Comparison of ENCODE assay signal across 1 cellular context in the genomic region with DNA sequence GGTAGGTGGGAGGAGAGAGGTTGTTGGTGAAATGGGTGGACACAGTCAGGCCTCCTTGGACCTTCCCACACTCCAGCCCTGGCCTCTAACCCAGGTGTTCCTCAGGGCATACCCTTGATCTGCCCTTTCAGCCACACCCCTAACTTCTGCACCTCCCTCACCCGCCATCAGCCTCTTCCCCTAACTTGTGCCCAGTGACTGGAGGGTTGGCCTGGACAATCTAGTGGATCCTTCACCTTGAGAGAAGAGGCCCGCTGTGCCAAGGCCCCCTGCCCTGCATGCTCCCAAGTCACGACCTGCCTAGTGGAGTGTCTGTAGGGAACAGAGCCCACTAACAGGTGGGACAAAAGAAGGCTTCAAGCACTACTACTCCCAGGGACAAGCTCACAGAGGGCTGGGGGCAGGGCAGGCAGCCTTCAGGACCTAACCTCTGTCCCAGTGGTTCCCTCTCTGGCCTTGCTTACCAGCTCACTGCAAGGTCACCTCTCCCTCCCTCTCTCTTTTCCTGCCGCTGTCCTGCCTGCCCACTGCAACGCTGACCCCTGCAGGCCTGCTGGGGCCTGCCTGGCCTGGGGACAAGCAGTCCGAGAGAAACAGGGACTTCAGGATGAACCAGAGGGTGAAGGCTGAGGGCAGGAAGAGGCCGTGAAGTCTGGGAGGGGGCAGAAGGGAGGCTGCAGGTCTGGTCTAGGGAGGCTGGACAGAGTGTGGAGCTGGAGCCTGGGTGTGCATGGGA.
TF ChIP-seq lines count a peak whose summit lies in the region.

No MANE protein-coding gene starts in this region.

TF ChIP-seq in HepG2, 621 proteins besides CTCF, POLR2A, EP300 and RAD21 (continued from another document and continues in another):
- TF ChIP-seq, protein P1, sequence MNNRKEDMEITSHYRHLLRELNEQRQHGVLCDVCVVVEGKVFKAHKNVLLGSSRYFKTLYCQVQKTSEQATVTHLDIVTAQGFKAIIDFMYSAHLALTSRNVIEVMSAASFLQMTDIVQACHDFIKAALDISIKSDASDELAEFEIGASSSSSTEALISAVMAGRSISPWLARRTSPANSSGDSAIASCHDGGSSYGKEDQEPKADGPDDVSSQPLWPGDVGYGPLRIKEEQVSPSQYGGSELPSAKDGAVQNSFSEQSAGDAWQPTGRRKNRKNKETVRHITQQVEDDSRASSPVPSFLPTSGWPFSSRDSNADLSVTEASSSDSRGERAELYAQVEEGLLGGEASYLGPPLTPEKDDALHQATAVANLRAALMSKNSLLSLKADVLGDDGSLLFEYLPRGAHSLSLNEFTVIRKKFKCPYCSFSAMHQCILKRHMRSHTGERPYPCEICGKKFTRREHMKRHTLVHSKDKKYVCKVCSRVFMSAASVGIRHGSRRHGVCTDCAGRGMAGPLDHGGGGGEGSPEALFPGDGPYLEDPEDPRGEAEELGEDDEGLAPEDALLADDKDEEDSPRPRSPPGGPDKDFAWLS (CRISPR knock-in tag; IDR thresholded peaks at IDR 0.05; ENCODE audit: borderline replicate concordance) = no peak
- TF ChIP-seq, protein P2, sequence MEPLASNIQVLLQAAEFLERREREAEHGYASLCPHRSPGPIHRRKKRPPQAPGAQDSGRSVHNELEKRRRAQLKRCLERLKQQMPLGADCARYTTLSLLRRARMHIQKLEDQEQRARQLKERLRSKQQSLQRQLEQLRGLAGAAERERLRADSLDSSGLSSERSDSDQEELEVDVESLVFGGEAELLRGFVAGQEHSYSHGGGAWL (CRISPR knock-in tag; IDR thresholded peaks at IDR 0.05) = 0 out of 2 replicates have a peak, but pooled peaks have one; percentile 14
- TF ChIP-seq, protein P3, sequence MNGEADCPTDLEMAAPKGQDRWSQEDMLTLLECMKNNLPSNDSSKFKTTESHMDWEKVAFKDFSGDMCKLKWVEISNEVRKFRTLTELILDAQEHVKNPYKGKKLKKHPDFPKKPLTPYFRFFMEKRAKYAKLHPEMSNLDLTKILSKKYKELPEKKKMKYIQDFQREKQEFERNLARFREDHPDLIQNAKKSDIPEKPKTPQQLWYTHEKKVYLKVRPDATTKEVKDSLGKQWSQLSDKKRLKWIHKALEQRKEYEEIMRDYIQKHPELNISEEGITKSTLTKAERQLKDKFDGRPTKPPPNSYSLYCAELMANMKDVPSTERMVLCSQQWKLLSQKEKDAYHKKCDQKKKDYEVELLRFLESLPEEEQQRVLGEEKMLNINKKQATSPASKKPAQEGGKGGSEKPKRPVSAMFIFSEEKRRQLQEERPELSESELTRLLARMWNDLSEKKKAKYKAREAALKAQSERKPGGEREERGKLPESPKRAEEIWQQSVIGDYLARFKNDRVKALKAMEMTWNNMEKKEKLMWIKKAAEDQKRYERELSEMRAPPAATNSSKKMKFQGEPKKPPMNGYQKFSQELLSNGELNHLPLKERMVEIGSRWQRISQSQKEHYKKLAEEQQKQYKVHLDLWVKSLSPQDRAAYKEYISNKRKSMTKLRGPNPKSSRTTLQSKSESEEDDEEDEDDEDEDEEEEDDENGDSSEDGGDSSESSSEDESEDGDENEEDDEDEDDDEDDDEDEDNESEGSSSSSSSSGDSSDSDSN (CRISPR knock-in tag; IDR thresholded peaks at IDR 0.05) = peak; percentile 69
- TF ChIP-seq, protein P4, sequence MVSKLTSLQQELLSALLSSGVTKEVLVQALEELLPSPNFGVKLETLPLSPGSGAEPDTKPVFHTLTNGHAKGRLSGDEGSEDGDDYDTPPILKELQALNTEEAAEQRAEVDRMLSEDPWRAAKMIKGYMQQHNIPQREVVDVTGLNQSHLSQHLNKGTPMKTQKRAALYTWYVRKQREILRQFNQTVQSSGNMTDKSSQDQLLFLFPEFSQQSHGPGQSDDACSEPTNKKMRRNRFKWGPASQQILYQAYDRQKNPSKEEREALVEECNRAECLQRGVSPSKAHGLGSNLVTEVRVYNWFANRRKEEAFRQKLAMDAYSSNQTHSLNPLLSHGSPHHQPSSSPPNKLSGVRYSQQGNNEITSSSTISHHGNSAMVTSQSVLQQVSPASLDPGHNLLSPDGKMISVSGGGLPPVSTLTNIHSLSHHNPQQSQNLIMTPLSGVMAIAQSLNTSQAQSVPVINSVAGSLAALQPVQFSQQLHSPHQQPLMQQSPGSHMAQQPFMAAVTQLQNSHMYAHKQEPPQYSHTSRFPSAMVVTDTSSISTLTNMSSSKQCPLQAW (CRISPR knock-in tag; IDR thresholded peaks at IDR 0.05) = peak; percentile 90
- TF ChIP-seq FOSL2 (CRISPR knock-in tag; IDR thresholded peaks at IDR 0.05) (peak; percentile 33; the same call in 1 of the 2 replicates), ARHGAP35 (CRISPR knock-in tag; IDR thresholded peaks at IDR 0.05; ENCODE audit: borderline replicate concordance) (peak; percentile 68; the same call in 1 of the 2 replicates), ZNF777 (CRISPR knock-in tag; IDR thresholded peaks at IDR 0.05) (peak; percentile 42; the same call in 1 of the 2 replicates), ZNF709 (CRISPR knock-in tag; IDR thresholded peaks at IDR 0.05) (0 out of 2 replicates have a peak, but pooled peaks have one; percentile 31), SALL1 (CRISPR knock-in tag; IDR thresholded peaks at IDR 0.05) (peak; percentile 94), SAP130 (CRISPR knock-in tag; IDR thresholded peaks at IDR 0.05; ENCODE audit: low read depth) (peak; percentile 80), HDAC2 (CRISPR knock-in tag; IDR thresholded peaks at IDR 0.05) (peak; percentile 77; the same call in 1 of the 2 replicates), CBX5 (CRISPR knock-in tag; IDR thresholded peaks at IDR 0.05; ENCODE audit: borderline replicate concordance) (peak; percentile 51; the same call in 1 of the 2 replicates), POGZ (CRISPR knock-in tag; IDR thresholded peaks at IDR 0.05) (peak; percentile 62), ZNF616 (CRISPR knock-in tag; IDR thresholded peaks at IDR 0.05; ENCODE audit: low read depth) (0 out of 2 replicates have a peak, but pooled peaks have one; percentile 29), ZKSCAN1 (IDR thresholded peaks at IDR 0.05; ENCODE audit: low read length) (no peak), ZFY (CRISPR knock-in tag; IDR thresholded peaks at IDR 0.05) (peak; percentile 56; the same call in 1 of the 2 replicates), NCOA2 (CRISPR knock-in tag; IDR thresholded peaks at IDR 0.05) (peak; percentile 29; the same call in 1 of the 2 replicates), ZNF496 (CRISPR knock-in tag; IDR thresholded peaks at IDR 0.05; ENCODE audit: insufficient replicate concordance) (no peak), ZNF788 (CRISPR knock-in tag; IDR thresholded peaks at IDR 0.05; ENCODE audit: borderline replicate concordance) (peak; percentile 95; the same call in 1 of the 2 replicates), SETDB1 (CRISPR knock-in tag; IDR thresholded peaks at IDR 0.05; ENCODE audit: borderline replicate concordance) (no peak), MIER3 (CRISPR knock-in tag; IDR thresholded peaks at IDR 0.05; ENCODE audit: borderline replicate concordance) (peak; percentile 91; the same call in 1 of the 2 replicates), ZNF883 (CRISPR knock-in tag; IDR thresholded peaks at IDR 0.05; ENCODE audit: not compliant biosample characterization) (peak; percentile 27), SP1 (IDR thresholded peaks at IDR 0.05) (no peak), SP1 (CRISPR knock-in tag; IDR thresholded peaks at IDR 0.05) (peak; percentile 56; the same call in 1 of the 2 replicates), ISL2 (CRISPR knock-in tag; IDR thresholded peaks at IDR 0.05) (no peak), JUND (CRISPR knock-in tag; IDR thresholded peaks at IDR 0.05) (no peak), ZNF501 (CRISPR knock-in tag; IDR thresholded peaks at IDR 0.05) (peak; percentile 64; the same call in 1 of the 2 replicates), PTBP1 (IDR thresholded peaks at IDR 0.05; ENCODE audit: low read depth, low read length, poor library complexity, severe bottlenecking) (no peak), MYC (CRISPR knock-in tag; IDR thresholded peaks at IDR 0.05; ENCODE audit: borderline replicate concordance) (0 out of 2 replicates have a peak, but pooled peaks have one; percentile 27), ZNF350 (CRISPR knock-in tag; IDR thresholded peaks at IDR 0.05; ENCODE audit: borderline replicate concordance, low read depth) (peak; percentile 49), CBX1 (IDR thresholded peaks at IDR 0.05; ENCODE audit: low read depth) (peak; percentile 44), ZNF333 (CRISPR knock-in tag; IDR thresholded peaks at IDR 0.05; ENCODE audit: borderline replicate concordance) (peak; percentile 47; the same call in 1 of the 2 replicates), GABPA (IDR thresholded peaks at IDR 0.05; ENCODE audit: low read depth, low read length) (no peak), GABPA (CRISPR knock-in tag; IDR thresholded peaks at IDR 0.05; ENCODE audit: low read depth) (no peak)
- TF ChIP-seq, protein P5, sequence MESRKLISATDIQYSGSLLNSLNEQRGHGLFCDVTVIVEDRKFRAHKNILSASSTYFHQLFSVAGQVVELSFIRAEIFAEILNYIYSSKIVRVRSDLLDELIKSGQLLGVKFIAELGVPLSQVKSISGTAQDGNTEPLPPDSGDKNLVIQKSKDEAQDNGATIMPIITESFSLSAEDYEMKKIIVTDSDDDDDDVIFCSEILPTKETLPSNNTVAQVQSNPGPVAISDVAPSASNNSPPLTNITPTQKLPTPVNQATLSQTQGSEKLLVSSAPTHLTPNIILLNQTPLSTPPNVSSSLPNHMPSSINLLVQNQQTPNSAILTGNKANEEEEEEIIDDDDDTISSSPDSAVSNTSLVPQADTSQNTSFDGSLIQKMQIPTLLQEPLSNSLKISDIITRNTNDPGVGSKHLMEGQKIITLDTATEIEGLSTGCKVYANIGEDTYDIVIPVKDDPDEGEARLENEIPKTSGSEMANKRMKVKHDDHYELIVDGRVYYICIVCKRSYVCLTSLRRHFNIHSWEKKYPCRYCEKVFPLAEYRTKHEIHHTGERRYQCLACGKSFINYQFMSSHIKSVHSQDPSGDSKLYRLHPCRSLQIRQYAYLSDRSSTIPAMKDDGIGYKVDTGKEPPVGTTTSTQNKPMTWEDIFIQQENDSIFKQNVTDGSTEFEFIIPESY (CRISPR knock-in tag; IDR thresholded peaks at IDR 0.05) = peak; percentile 23; the same call in 1 of the 2 replicates
- TF ChIP-seq, protein P6, sequence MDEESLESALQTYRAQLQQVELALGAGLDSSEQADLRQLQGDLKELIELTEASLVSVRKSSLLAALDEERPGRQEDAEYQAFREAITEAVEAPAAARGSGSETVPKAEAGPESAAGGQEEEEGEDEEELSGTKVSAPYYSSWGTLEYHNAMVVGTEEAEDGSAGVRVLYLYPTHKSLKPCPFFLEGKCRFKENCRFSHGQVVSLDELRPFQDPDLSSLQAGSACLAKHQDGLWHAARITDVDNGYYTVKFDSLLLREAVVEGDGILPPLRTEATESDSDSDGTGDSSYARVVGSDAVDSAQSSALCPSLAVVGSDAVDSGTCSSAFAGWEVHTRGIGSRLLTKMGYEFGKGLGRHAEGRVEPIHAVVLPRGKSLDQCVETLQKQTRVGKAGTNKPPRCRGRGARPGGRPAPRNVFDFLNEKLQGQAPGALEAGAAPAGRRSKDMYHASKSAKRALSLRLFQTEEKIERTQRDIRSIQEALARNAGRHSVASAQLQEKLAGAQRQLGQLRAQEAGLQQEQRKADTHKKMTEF (CRISPR knock-in tag; IDR thresholded peaks at IDR 0.05) = 0 out of 2 replicates have a peak, but pooled peaks have one; percentile 50
- TF ChIP-seq, protein P7, sequence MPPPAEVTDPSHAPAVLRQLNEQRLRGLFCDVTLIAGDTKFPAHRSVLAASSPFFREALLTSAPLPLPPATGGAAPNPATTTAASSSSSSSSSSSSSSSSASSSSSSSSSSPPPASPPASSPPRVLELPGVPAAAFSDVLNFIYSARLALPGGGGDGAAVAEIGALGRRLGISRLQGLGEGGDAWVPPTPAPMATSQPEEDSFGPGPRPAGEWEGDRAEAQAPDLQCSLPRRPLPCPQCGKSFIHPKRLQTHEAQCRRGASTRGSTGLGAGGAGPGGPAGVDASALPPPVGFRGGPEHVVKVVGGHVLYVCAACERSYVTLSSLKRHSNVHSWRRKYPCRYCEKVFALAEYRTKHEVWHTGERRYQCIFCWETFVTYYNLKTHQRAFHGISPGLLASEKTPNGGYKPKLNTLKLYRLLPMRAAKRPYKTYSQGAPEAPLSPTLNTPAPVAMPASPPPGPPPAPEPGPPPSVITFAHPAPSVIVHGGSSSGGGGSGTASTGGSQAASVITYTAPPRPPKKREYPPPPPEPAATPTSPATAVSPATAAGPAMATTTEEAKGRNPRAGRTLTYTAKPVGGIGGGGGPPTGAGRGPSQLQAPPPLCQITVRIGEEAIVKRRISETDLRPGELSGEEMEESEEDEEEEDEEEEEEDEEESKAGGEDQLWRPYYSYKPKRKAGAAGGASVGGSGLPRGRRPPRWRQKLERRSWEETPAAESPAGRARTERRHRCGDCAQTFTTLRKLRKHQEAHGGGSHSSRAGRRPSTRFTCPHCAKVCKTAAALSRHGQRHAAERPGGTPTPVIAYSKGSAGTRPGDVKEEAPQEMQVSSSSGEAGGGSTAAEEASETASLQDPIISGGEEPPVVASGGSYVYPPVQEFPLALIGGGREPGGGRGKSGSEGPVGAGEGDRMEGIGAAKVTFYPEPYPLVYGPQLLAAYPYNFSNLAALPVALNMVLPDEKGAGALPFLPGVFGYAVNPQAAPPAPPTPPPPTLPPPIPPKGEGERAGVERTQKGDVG (CRISPR knock-in tag; IDR thresholded peaks at IDR 0.05; ENCODE audit: borderline replicate concordance) = no peak
- TF ChIP-seq, protein P8, sequence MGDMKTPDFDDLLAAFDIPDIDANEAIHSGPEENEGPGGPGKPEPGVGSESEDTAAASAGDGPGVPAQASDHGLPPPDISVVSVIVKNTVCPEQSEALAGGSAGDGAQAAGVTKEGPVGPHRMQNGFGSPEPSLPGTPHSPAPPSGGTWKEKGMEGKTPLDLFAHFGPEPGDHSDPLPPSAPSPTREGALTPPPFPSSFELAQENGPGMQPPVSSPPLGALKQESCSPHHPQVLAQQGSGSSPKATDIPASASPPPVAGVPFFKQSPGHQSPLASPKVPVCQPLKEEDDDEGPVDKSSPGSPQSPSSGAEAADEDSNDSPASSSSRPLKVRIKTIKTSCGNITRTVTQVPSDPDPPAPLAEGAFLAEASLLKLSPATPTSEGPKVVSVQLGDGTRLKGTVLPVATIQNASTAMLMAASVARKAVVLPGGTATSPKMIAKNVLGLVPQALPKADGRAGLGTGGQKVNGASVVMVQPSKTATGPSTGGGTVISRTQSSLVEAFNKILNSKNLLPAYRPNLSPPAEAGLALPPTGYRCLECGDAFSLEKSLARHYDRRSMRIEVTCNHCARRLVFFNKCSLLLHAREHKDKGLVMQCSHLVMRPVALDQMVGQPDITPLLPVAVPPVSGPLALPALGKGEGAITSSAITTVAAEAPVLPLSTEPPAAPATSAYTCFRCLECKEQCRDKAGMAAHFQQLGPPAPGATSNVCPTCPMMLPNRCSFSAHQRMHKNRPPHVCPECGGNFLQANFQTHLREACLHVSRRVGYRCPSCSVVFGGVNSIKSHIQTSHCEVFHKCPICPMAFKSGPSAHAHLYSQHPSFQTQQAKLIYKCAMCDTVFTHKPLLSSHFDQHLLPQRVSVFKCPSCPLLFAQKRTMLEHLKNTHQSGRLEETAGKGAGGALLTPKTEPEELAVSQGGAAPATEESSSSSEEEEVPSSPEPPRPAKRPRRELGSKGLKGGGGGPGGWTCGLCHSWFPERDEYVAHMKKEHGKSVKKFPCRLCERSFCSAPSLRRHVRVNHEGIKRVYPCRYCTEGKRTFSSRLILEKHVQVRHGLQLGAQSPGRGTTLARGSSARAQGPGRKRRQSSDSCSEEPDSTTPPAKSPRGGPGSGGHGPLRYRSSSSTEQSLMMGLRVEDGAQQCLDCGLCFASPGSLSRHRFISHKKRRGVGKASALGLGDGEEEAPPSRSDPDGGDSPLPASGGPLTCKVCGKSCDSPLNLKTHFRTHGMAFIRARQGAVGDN (CRISPR knock-in tag; IDR thresholded peaks at IDR 0.05) = peak; percentile 88
- TF ChIP-seq, protein P9, sequence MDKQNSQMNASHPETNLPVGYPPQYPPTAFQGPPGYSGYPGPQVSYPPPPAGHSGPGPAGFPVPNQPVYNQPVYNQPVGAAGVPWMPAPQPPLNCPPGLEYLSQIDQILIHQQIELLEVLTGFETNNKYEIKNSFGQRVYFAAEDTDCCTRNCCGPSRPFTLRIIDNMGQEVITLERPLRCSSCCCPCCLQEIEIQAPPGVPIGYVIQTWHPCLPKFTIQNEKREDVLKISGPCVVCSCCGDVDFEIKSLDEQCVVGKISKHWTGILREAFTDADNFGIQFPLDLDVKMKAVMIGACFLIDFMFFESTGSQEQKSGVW (CRISPR knock-in tag; IDR thresholded peaks at IDR 0.05; ENCODE audit: borderline replicate concordance) = no peak
